In genomic region chr15:81184188-81184587, GRCh38 we compare ENCODE assay signal across 16 cellular contexts. TPM values are rescaled to one million over a fixed set of nuclear protein-coding genes. Genes with fewer than 3 reads are reported as not detected.
A peak's percentile ranks its signal among the peaks of the same experiment; 100 is the strongest.
DNase-seq lines count a peak whose midpoint lies in the region; ATAC-seq and TF ChIP-seq lines count a peak whose summit lies in the region.
"Had no signal": no experiment of that assay in that cellular context is flagged by ENCODE, and none has a peak within 500 bp of the region (broad histone marks: within the 10 kb centered on the region; RNA-seq: fewer than 3 reads in every experiment).

No MANE protein-coding gene starts in this region.

- H3K23ac ChIP-seq in trophoblast cell (ENCODE audit: low read length): peak overlapping the region; percentile 27

- WGBS in trophoblast cell (ENCODE audit: extremely low coverage, insufficient coverage, insufficient read length): no CpG with 5 or more reads among the region's 5 CpGs

- H2AFZ ChIP-seq in trophoblast cell (ENCODE audit: insufficient read depth, low read length, poor library complexity): no peak overlapping the region

- H3K4ac ChIP-seq in trophoblast cell (ENCODE audit: low read depth, low read length): no peak overlapping the region

- H3K9ac ChIP-seq in trophoblast cell (ENCODE audit: low read length): peak overlapping the region; percentile 55

- H2BK120ac ChIP-seq in trophoblast cell (ENCODE audit: insufficient read depth, low read length, poor library complexity): no peak overlapping the region

- H3K4me2 ChIP-seq in trophoblast cell (ENCODE audit: low read length): no peak overlapping the region

- no peak overlapping the region for H4K91ac ChIP-seq in trophoblast cell (ENCODE audit: low read depth, low read length)

- no peak overlapping the region for H2BK5ac ChIP-seq in trophoblast cell (ENCODE audit: low read depth, low read length, poor library complexity)

- no peaks in the 10 kb centered on the region for H3K36me3 ChIP-seq in trophoblast cell (ENCODE audit: control insufficient read depth in 1 of 2, insufficient read depth in 2 of 2, low read length in 2 of 2)

- no peak for ATAC-seq in GM18870 (IDR thresholded peaks at IDR 0.05; ENCODE audit: unreplicated experiment)
- ATAC-seq in HG02571 (IDR thresholded peaks at IDR 0.05; ENCODE audit: unreplicated experiment): no peak
- ATAC-seq in activated CD4-positive, CD25-positive, alpha-beta regulatory T cell treated with anti-CD3 and anti-CD28 coated beads, Interleukin-2, amount 50 U/mL, for 24 hours: no peak
- ATAC-seq: HepG2 had no signal

- H3K79me2 ChIP-seq in trophoblast cell (ENCODE audit: control insufficient read depth, insufficient read depth, low read length, poor library complexity): no peaks in the 10 kb centered on the region

- TF ChIP-seq CTCF in fibroblast of mammary gland (conservative IDR thresholded peaks at IDR 0.05; ENCODE audit: control insufficient read depth, insufficient read depth, low read depth, low read length): no peak

- H2AK5ac ChIP-seq in trophoblast cell (ENCODE audit: low read length): no peak overlapping the region

- DNase-seq in AG08395 (ENCODE audit: low spot score) (peak; percentile 83), MV-4-11 (lab: John Stamatoyannopoulos, UW) (peak; percentile 43), fibroblast of mammary gland (ENCODE audit: low read depth) (peak; percentile 90), trophoblast cell (peak in 1 of 2 donors; percentile 2)
- no peak for DNase-seq in activated CD4-positive, CD25-positive, alpha-beta regulatory T cell (lab: John Stamatoyannopoulos, UW)
- DNase-seq: DMS79 treated with DMSO at 0.1 percent for 48 hours; foreskin melanocyte; GOT3; NCI-H1436; stimulated activated CD4-positive, alpha-beta T cell treated with anti-CD3 and anti-CD28 coated beads, Interleukin-12 subunit alpha, Interleukin-12 subunit beta, amount 100 ng/mL, for 4 hours; T-helper 9 cell had no signal

- no peaks in the 10 kb centered on the region for H3K4me1 ChIP-seq in trophoblast cell (ENCODE audit: control insufficient read depth in 1 of 2, insufficient read depth in 2 of 2, low read length in 2 of 2)

- H3K14ac ChIP-seq in trophoblast cell (ENCODE audit: low read length): no peak overlapping the region

- no peaks in the 10 kb centered on the region for H3K27me3 ChIP-seq in trophoblast cell (ENCODE audit: insufficient read depth, low read length)

- H4K8ac ChIP-seq in trophoblast cell (ENCODE audit: low read depth, low read length): no peak overlapping the region

- no peaks in the 10 kb centered on the region for H3K79me1 ChIP-seq in trophoblast cell (ENCODE audit: low read length)

- no peak overlapping the region for H4K12ac ChIP-seq in trophoblast cell (ENCODE audit: low read depth, low read length)

- H3K9me3 ChIP-seq in trophoblast cell (ENCODE audit: insufficient read depth, low read depth, low read length): peaks cover 2% of the 10 kb centered on the region

- no peak overlapping the region for H2BK12ac ChIP-seq in trophoblast cell (ENCODE audit: low read length)

- H3K18ac ChIP-seq in trophoblast cell (ENCODE audit: low read length): no peak overlapping the region

- H3K27ac ChIP-seq in trophoblast cell (ENCODE audit: low read depth, low read length): no peak overlapping the region
- H3K27ac ChIP-seq: RWPE1 had no signal

- H3K4me3 ChIP-seq in fibroblast of mammary gland (ENCODE audit: control insufficient read depth, low read depth, low read length) (no peak overlapping the region), trophoblast cell (ENCODE audit: low read depth, low read length) (no peak overlapping the region)

RNA-seq across cellular contexts. Expression of gene IL16, which starts 12.5 kb away (rescaled TPM):
- 0.14 and 0.33 TPM in 2 replicates for polyA plus RNA-seq in trophoblast cell (2013)

RNA-seq across cellular contexts. Expression of gene CFAP161, which starts 50.1 kb away (rescaled TPM):
- not detected in 2 replicates for polyA plus RNA-seq in trophoblast cell (2013)
- polyA plus RNA-seq: HepG2 had no signal

Comparison
In these comparisons a context has a peak if more than half of its experiments do, and no peak if none do; other contexts are left out.
1. DNase-seq: peak in AG08395 (single experiment), MV-4-11 (single experiment) and fibroblast of mammary gland (single experiment); none in activated CD4-positive, CD25-positive, alpha-beta regulatory T cell (0 of 4).